Comparison of ENCODE assay signal across 10 cellular contexts in the genomic region with DNA sequence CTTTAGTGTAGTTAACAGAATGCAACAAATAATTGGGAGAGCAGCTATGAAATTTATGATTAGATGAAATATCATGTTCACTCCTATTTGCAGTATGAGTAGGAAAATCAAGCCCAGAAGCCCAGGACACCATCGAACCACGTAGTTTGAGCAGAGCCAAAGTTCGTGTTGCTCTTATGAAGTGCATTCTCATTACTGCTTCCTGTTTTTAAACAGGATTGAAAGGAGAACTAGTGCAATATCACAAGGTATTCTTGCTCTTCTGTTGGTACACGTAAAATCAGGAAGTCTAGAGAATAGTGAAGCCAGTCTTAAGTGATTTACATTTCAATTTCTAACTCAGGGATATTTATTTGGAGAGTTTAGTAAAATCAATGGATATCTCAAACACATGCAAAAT. TPM values are rescaled to one million over a fixed set of nuclear protein-coding genes. Genes with fewer than 3 reads are reported as not detected.
DNase-seq lines count a peak whose midpoint lies in the region; ATAC-seq and TF ChIP-seq lines count a peak whose summit lies in the region.
"Had no signal": no experiment of that assay in that cellular context is flagged by ENCODE, and none has a peak within 500 bp of the region (broad histone marks: within the 10 kb centered on the region; RNA-seq: fewer than 3 reads in every experiment).

No MANE protein-coding gene starts in this region.

- no peak overlapping the region for H3K4me3 ChIP-seq in thyroid gland (replicated peaks in 1 of 3)

- H3K4me3 Mint-ChIP-seq in activated naive CD8-positive, alpha-beta T cell = peak overlapping the region; percentile 65

- H3K27ac ChIP-seq in thyroid gland = no peak overlapping the region

- TF ChIP-seq POLR2A in thyroid gland (IDR thresholded peaks at IDR 0.05) = no peak

- H3K9me3 ChIP-seq in thyroid gland = no peaks in the 10 kb centered on the region

- intact Hi-C loops in thyroid gland (cut with DNase I) = no loop called here

- no peaks in the 10 kb centered on the region for H3K27me3 ChIP-seq in thyroid gland

- 69 to 80% methylated on average over 4 of the region's 4 CpGs for WGBS in thyroid gland, 2 donors

- H3K9me3 Mint-ChIP-seq in activated naive CD8-positive, alpha-beta T cell (ENCODE audit: low read depth) = no peaks in the 10 kb centered on the region

- H3K36me3 ChIP-seq in thyroid gland = no peaks in the 10 kb centered on the region

- peaks cover 94% of the 10 kb centered on the region for H3K4me1 Mint-ChIP-seq in activated naive CD8-positive, alpha-beta T cell (ENCODE audit: low read depth)

- H3K27ac Mint-ChIP-seq in activated naive CD8-positive, alpha-beta T cell = peak overlapping the region; percentile 95

- DNase-seq in GF-D8 (lab: John Stamatoyannopoulos, UW) (peak; percentile 67), thyroid gland (no peak), AG08396 (ENCODE audit: low spot score) (no peak), hippocampal formation (lab: John Stamatoyannopoulos, UW) (no peak)
- DNase-seq in activated CD4-positive, CD25-positive, alpha-beta regulatory T cell treated with anti-CD3 and anti-CD28 coated beads, Interleukin-2, amount 50 U/mL, for 72 hours = no peak
- DNase-seq: activated CD4-positive, alpha-beta T cell treated with anti-CD3 and anti-CD28 coated beads, Interleukin-2, amount 50 U/mL, for 4 hours; NCI-H1694 had no signal

- H3K36me3 Mint-ChIP-seq in activated naive CD8-positive, alpha-beta T cell = peaks cover 6% of the 10 kb centered on the region

- no peaks in the 10 kb centered on the region for H3K27me3 Mint-ChIP-seq in activated naive CD8-positive, alpha-beta T cell

- no peaks in the 10 kb centered on the region for H3K4me1 ChIP-seq in thyroid gland

- TF ChIP-seq CTCF in thyroid gland (IDR thresholded peaks at IDR 0.05) = no peak

- ATAC-seq in GM19468 (IDR thresholded peaks at IDR 0.05; ENCODE audit: extremely low read depth, unreplicated experiment) = peak; percentile 33
- ATAC-seq in HG03354 (IDR thresholded peaks at IDR 0.05; ENCODE audit: poor library complexity, severe bottlenecking, unreplicated experiment) = peak; percentile 38

RNA-seq across cellular contexts. Expression of a gene that starts 21.1 kb away (rescaled TPM):
- 10 to 100 TPM in 3 of 4 donors, 1 to 10 TPM in 1; 9.8 to 24.4 (median 11.9) TPM for total RNA-seq in thyroid gland
